Comparison of ENCODE assay signal across 15 cellular contexts in genomic region chr10:73867871-73868631, GRCh38. TPM values are rescaled to one million over a fixed set of nuclear protein-coding genes. Genes with fewer than 3 reads are reported as not detected.
DNase-seq lines count a peak whose midpoint lies in the region; ATAC-seq, FAIRE-seq and TF ChIP-seq lines count a peak whose summit lies in the region.
"Had no signal": no experiment of that assay in that cellular context is flagged by ENCODE, and none has a peak within 500 bp of the region (broad histone marks: within the 10 kb centered on the region; RNA-seq: fewer than 3 reads in every experiment).

No MANE protein-coding gene starts in this region.

- no peak overlapping the region for H3K27ac ChIP-seq in K562 (ENCODE audit: extremely low read depth, low read depth, low read length)
- H3K27ac ChIP-seq in tibial nerve = peak overlapping the region in 3 of 4 donors; percentile 38 to 63 (median 53)
- H3K27ac ChIP-seq: testis, VCaP had no signal

- no peak overlapping the region for H3K4me3 Mint-ChIP-seq in activated T-cell treated with anti-CD3 and anti-CD28 coated beads, Interleukin-2, amount 50 U/mL, for 24 hours
- no peak overlapping the region for H3K4me3 Mint-ChIP-seq in memory B cell

- H3K9me3 ChIP-seq in K562 (replicated peaks; ENCODE audit: control insufficient read depth, insufficient read depth, low read depth, low read length) = no peaks in the 10 kb centered on the region
- no peaks in the 10 kb centered on the region for H3K9me3 ChIP-seq in tibial nerve
- H3K9me3 ChIP-seq: colonic mucosa, testis had no signal

- H3K4me1 ChIP-seq in K562 (replicated peaks in 1 of 2; ENCODE audit: control insufficient read depth in 2 of 2, insufficient read depth in 2 of 2, low read length in 2 of 2) (peaks cover 18 to 21% of the 10 kb centered on the region in 2 experiments; a peak in 4 of 5 replicates), tibial nerve (peaks cover 0 to 67% (median 29%) of the 10 kb centered on the region in 4 donors)

- CTCF ChIA-PET in K562 (lab: Yijun Ruan, JAX; ENCODE audit: low intra/inter-chr PET ratio) = no interaction called here

- POLR2A ChIA-PET in K562 (lab: Yijun Ruan, JAX) = interaction anchor here (0.5 to 1.5 kb wide), 6 partner anchors 11 to 145 kb away, joined by 3 to 5 read pairs (median 4); no protein-coding TSS in a partner anchor

- no peak for DNase-seq in activated T-cell treated with anti-CD3 and anti-CD28 coated beads, Interleukin-2, amount 50 U/mL, for 24 hours
- DNase-seq in activated T-cell treated with anti-CD3 and anti-CD28 coated beads for 4 hours = no peak
- DNase-seq in K562 (ENCODE audit: extremely low read depth in 1 of 4, low spot score in 3 of 4) = no peak
- DNase-seq in memory B cell (ENCODE audit: low spot score in 2 of 2) = no peak
- no peak for DNase-seq in tibial nerve (ENCODE audit: low spot score in 2 of 2)
- DNase-seq in ACHN = no peak
- DNase-seq in RCC 7860 (ENCODE audit: low spot score) = no peak
- no peak for DNase-seq in dermis blood vessel endothelial cell
- DNase-seq: colonic mucosa; MM.1S; NCI-H510A; stimulated activated CD4-positive, alpha-beta T cell treated with anti-CD3 and anti-CD28 coated beads, Interleukin-4, amount 100 ng/mL, for 4 hours; testis had no signal

- no peak for TF ChIP-seq RAD21 in K562 (CRISPR knock-in tag; conservative IDR thresholded peaks at IDR 0.05 in 1 of 2, IDR thresholded peaks at IDR 0.05 in 1 of 2)

- H3K9ac ChIP-seq in K562 (ENCODE audit: insufficient read depth in 1 of 2, low read depth in 2 of 2, low read length in 2 of 2) = peak overlapping the region in 1 of 2 experiments; percentile 77; a peak in 2 of 4 replicates

- H3K4me3 ChIP-seq in K562 (no peak overlapping the region), tibial nerve (no peak overlapping the region)
- H3K4me3 ChIP-seq: colonic mucosa, testis had no signal

- peak overlapping the region; percentile 95 for H3K27ac Mint-ChIP-seq in activated T-cell treated with anti-CD3 and anti-CD28 coated beads, Interleukin-2, amount 50 U/mL, for 24 hours
- peak overlapping the region; percentile 54 for H3K27ac Mint-ChIP-seq in memory B cell

- in situ Hi-C loops in K562 (cut with MboI) (no loop called here), ACHN (cut with HindIII; ENCODE audit: low pct_ligation_motif_present, low pct_unique_long_range_greater_than_20kb, low sequenced_read_pairs) (no loop called here)

- no TSS peak for BruUV-seq in K562 (replicated peaks; lab: Mats Ljungman, UMichigan)

- ATAC-seq in K562 (no peak), memory B cell (ENCODE audit: low read depth) (no peak)

- no peaks in the 10 kb centered on the region for H3K9me1 ChIP-seq in K562 (ENCODE audit: control insufficient read depth, insufficient read depth, low read length)

- intact Hi-C loops in K562 (cut with micrococcal nuclease) = no loop called here

- no peak overlapping the region for H2AFZ ChIP-seq in K562 (ENCODE audit: low read depth, low read length)

- TF ChIP-seq CTCF in K562 (IDR thresholded peaks at IDR 0.05 in 2 of 3, conservative IDR thresholded peaks at IDR 0.05 in 1 of 3; ENCODE audit: insufficient read depth in 2 of 3, low read depth in 1 of 3, low read length in 3 of 3) (no peak), tibial nerve (IDR thresholded peaks at IDR 0.05) (no peak)

- H3K79me2 ChIP-seq in K562 (ENCODE audit: control insufficient read depth, insufficient read depth, low read length) = peaks cover 13% of the 10 kb centered on the region; the same call in 2 of the 3 replicates

- H3K27me3 ChIP-seq in K562 (ENCODE audit: control insufficient read depth in 2 of 2, insufficient read depth in 2 of 2, low read length in 2 of 2) (no peaks in the 10 kb centered on the region), tibial nerve (no peaks in the 10 kb centered on the region)
- H3K27me3 ChIP-seq: colonic mucosa, testis had no signal

- H3K4me2 ChIP-seq in K562 (ENCODE audit: insufficient read depth, low read length) = no peak overlapping the region

- peaks cover 79% of the 10 kb centered on the region for H3K36me3 Mint-ChIP-seq in activated T-cell treated with anti-CD3 and anti-CD28 coated beads, Interleukin-2, amount 50 U/mL, for 24 hours (ENCODE audit: low read depth)
- peaks cover 6% of the 10 kb centered on the region for H3K36me3 Mint-ChIP-seq in memory B cell

- no peak for TF ChIP-seq POLR2A in K562 (conservative IDR thresholded peaks at IDR 0.05)
- TF ChIP-seq POLR2A in tibial nerve (IDR thresholded peaks at IDR 0.05) = no peak

- no peaks in the 10 kb centered on the region for H3K27me3 Mint-ChIP-seq in activated T-cell treated with anti-CD3 and anti-CD28 coated beads, Interleukin-2, amount 50 U/mL, for 24 hours
- no peaks in the 10 kb centered on the region for H3K27me3 Mint-ChIP-seq in memory B cell

- no peak for FAIRE-seq in K562 (lab: Jason Lieb, UNC)
- FAIRE-seq in RCC 7860 (lab: Jason Lieb, UNC) = no peak

- TF ChIP-seq EP300 in K562 (IDR thresholded peaks at IDR 0.05; ENCODE audit: low read length) = no peak
- no peak for TF ChIP-seq EP300 in tibial nerve (IDR thresholded peaks at IDR 0.05)

- 85% methylated on average over 11 of the region's 11 CpGs for WGBS in K562 (ENCODE audit: insufficient coverage, low coverage, missing lambda C conversion rate)
- WGBS in tibial nerve, 2 donors = 79 to 87% methylated on average over 11 of the region's 11 CpGs

- peaks cover 89% of the 10 kb centered on the region for H3K36me3 ChIP-seq in K562 (ENCODE audit: control insufficient read depth, insufficient read depth, low read length)
- H3K36me3 ChIP-seq in tibial nerve = peaks cover 0 to 46% (median 0%) of the 10 kb centered on the region in 3 donors
- H3K36me3 ChIP-seq: colonic mucosa had no signal

- no peaks in the 10 kb centered on the region for H3K9me3 Mint-ChIP-seq in activated T-cell treated with anti-CD3 and anti-CD28 coated beads, Interleukin-2, amount 50 U/mL, for 24 hours
- H3K9me3 Mint-ChIP-seq in memory B cell = no peaks in the 10 kb centered on the region
- H3K9me3 Mint-ChIP-seq: activated T-helper 2 cell treated with anti-CD3 and anti-CD28 coated beads, Interferon-gamma antibody, Interleukin-2, Interleukin-4, amounts not matched to agents 10 μg/mL and 5 μg/mL and 100 μg/mL, durations not matched to agents 14 hours and 24 hours and 36 hours had no signal

- peaks cover 14% of the 10 kb centered on the region; the same call in 1 of the 2 replicates for H4K20me1 ChIP-seq in K562 (replicated peaks; ENCODE audit: control insufficient read depth, insufficient read depth, low read length)

- H3K4me1 Mint-ChIP-seq in activated T-cell treated with anti-CD3 and anti-CD28 coated beads, Interleukin-2, amount 50 U/mL, for 24 hours (ENCODE audit: low read depth) = peaks cover 92% of the 10 kb centered on the region
- H3K4me1 Mint-ChIP-seq in memory B cell = peaks cover 59% of the 10 kb centered on the region

RNA-seq across cellular contexts. Expression of gene CAMK2G, which starts 6.3 kb away (rescaled TPM):
- total RNA-seq in K562 (2011; cell fraction: chromatin; rRNA removed; ENCODE audit: low replicate concordance) = 79.9 and 93.7 TPM in 2 replicates
- total RNA-seq in K562 (2011; cell fraction: nucleolus; rRNA removed) = 44.9 and 53.3 TPM in 2 replicates
- 65.0 and 92.5 TPM in 2 replicates for total RNA-seq in K562 (2011; cell fraction: nucleoplasm; rRNA removed)
- total RNA-seq in K562 (2014; rRNA removed) (23.4 and 26.7 TPM in 2 replicates), K562 (2014; rRNA removed; fragmentation: Illumina TruSeq; extraction: Trizol) (22.3 and 25.1 TPM in 2 replicates), K562 (2015; rRNA removed; fragmentation: Illumina TruSeq; extraction: Trizol) (32.2 and 33.2 TPM in 2 replicates), K562 (2021) (29.5 and 32.6 TPM in 2 replicates), tibial nerve (10 to 100 TPM; 26.4 to 43.5 (median 35.1) TPM), dermis blood vessel endothelial cell (27.9 and 35.1 TPM in 2 replicates)
- polyA plus RNA-seq in K562 (2011; rRNA removed) (37.5 and 41.6 TPM in 2 replicates), K562 (2014; fragmentation: Illumina TruSeq; extraction: Trizol) (35.5 and 37.9 TPM in 2 replicates), K562 (2014; fragmentation: Nextera tagmentation; extraction: Ambion mirVana) (10 to 100 TPM in 1 of 2 experiments, 1 to 10 TPM in 1; 9.0 to 10.4 TPM), K562 (2014; rRNA removed) (36.2 and 37.2 TPM in 2 replicates)
- polyA plus RNA-seq in K562 (2011; cell fraction: cytosol; rRNA removed) = 33.0 and 39.7 TPM in 2 replicates
- 69.4 and 73.5 TPM in 2 replicates for polyA plus RNA-seq in K562 (2011; cell fraction: nucleus; rRNA removed)
- 27.5 and 30.5 TPM in 2 replicates for polyA plus RNA-seq in K562 (2012)
- 31.1 and 31.9 TPM in 2 replicates for polyA minus RNA-seq in K562 (2011; rRNA and poly(A)+ RNA removed)
- polyA minus RNA-seq in K562 (2011; cell fraction: cytosol; rRNA and poly(A)+ RNA removed) = 18.9 and 20.7 TPM in 2 replicates
- 25.0 and 38.0 TPM in 2 replicates for polyA minus RNA-seq in K562 (2011; cell fraction: nucleus; rRNA and poly(A)+ RNA removed)

RNA-seq across cellular contexts. Expression of gene PLAU, which starts 42.9 kb away (rescaled TPM):
- total RNA-seq in K562 (2011; cell fraction: chromatin; rRNA removed; ENCODE audit: low replicate concordance) = 2.8 and 5.6 TPM in 2 replicates
- 4.2 and 6.7 TPM in 2 replicates for total RNA-seq in K562 (2011; cell fraction: nucleolus; rRNA removed)
- 4.4 and 4.9 TPM in 2 replicates for total RNA-seq in K562 (2011; cell fraction: nucleoplasm; rRNA removed)
- total RNA-seq in K562 (2014; rRNA removed) (2.1 and 2.9 TPM in 2 replicates), K562 (2014; rRNA removed; fragmentation: Illumina TruSeq; extraction: Trizol) (3.2 and 3.3 TPM in 2 replicates), K562 (2015; rRNA removed; fragmentation: Illumina TruSeq; extraction: Trizol) (16.9 and 17.5 TPM in 2 replicates), K562 (2021) (4.1 and 4.4 TPM in 2 replicates), tibial nerve (1 to 10 TPM; 2.5 to 7.8 (median 3.5) TPM), dermis blood vessel endothelial cell (13.4 and 13.8 TPM in 2 replicates)
- polyA plus RNA-seq in K562 (2011; rRNA removed) (3.4 and 5.8 TPM in 2 replicates), K562 (2014; fragmentation: Illumina TruSeq; extraction: Trizol) (4.6 and 4.9 TPM in 2 replicates), K562 (2014; fragmentation: Nextera tagmentation; extraction: Ambion mirVana) (1 to 10 TPM; 2.3 to 2.5 TPM), K562 (2014; rRNA removed) (2.6 and 4.2 TPM in 2 replicates)
- 3.7 and 8.0 TPM in 2 replicates for polyA plus RNA-seq in K562 (2011; cell fraction: cytosol; rRNA removed)
- 11.6 and 17.7 TPM in 2 replicates for polyA plus RNA-seq in K562 (2011; cell fraction: nucleus; rRNA removed)
- 11.2 and 47.9 TPM in 2 replicates for polyA plus RNA-seq in K562 (2012)
- 2.6 and 3.6 TPM in 2 replicates for polyA minus RNA-seq in K562 (2011; rRNA and poly(A)+ RNA removed)
- polyA minus RNA-seq in K562 (2011; cell fraction: cytosol; rRNA and poly(A)+ RNA removed) = 1.6 and 4.6 TPM in 2 replicates
- 1.6 and 3.4 TPM in 2 replicates for polyA minus RNA-seq in K562 (2011; cell fraction: nucleus; rRNA and poly(A)+ RNA removed)

RNA-seq across cellular contexts. Expression of gene NDST2, which starts 56.7 kb away (rescaled TPM):
- total RNA-seq in K562 (2011; cell fraction: chromatin; rRNA removed; ENCODE audit: low replicate concordance) = 130 and 235 TPM in 2 replicates
- 102 and 121 TPM in 2 replicates for total RNA-seq in K562 (2011; cell fraction: nucleolus; rRNA removed)
- 108 and 109 TPM in 2 replicates for total RNA-seq in K562 (2011; cell fraction: nucleoplasm; rRNA removed)
- total RNA-seq in K562 (2014; rRNA removed) (27.2 and 32.1 TPM in 2 replicates), K562 (2014; rRNA removed; fragmentation: Illumina TruSeq; extraction: Trizol) (12.5 and 14.7 TPM in 2 replicates), K562 (2015; rRNA removed; fragmentation: Illumina TruSeq; extraction: Trizol) (18.2 and 19.6 TPM in 2 replicates), K562 (2021) (33.9 and 35.7 TPM in 2 replicates), tibial nerve (10 to 100 TPM; 44.8 to 99.3 (median 61.7) TPM), dermis blood vessel endothelial cell (10.9 and 13.4 TPM in 2 replicates)
- polyA plus RNA-seq in K562 (2011; rRNA removed) (23.8 and 31.6 TPM in 2 replicates), K562 (2014; fragmentation: Illumina TruSeq; extraction: Trizol) (22.6 TPM in 2 replicates), K562 (2014; fragmentation: Nextera tagmentation; extraction: Ambion mirVana) (1 to 10 TPM; 4.7 to 6.3 TPM), K562 (2014; rRNA removed) (30.5 and 31.4 TPM in 2 replicates)
- polyA plus RNA-seq in K562 (2011; cell fraction: cytosol; rRNA removed) = 23.7 and 30.6 TPM in 2 replicates
- polyA plus RNA-seq in K562 (2011; cell fraction: nucleus; rRNA removed) = 99.8 and 108 TPM in 2 replicates
- 42.1 and 123 TPM in 2 replicates for polyA plus RNA-seq in K562 (2012)
- 22.0 and 23.5 TPM in 2 replicates for polyA minus RNA-seq in K562 (2011; rRNA and poly(A)+ RNA removed)
- 12.5 and 14.2 TPM in 2 replicates for polyA minus RNA-seq in K562 (2011; cell fraction: cytosol; rRNA and poly(A)+ RNA removed)
- 44.3 and 53.9 TPM in 2 replicates for polyA minus RNA-seq in K562 (2011; cell fraction: nucleus; rRNA and poly(A)+ RNA removed)
